8 cellular contexts compared by ENCODE assay signal in genomic region chr9:4596165-4596922, GRCh38.
DNase-seq lines count a peak whose midpoint lies in the region; ATAC-seq and TF ChIP-seq lines count a peak whose summit lies in the region.

No MANE protein-coding gene starts in this region.

- ATAC-seq in GM19351 (IDR thresholded peaks at IDR 0.05; ENCODE audit: unreplicated experiment), result peak; percentile 53
- peak; percentile 27 for ATAC-seq in body of pancreas
- no peak for ATAC-seq in GM19328 (IDR thresholded peaks at IDR 0.05; ENCODE audit: unreplicated experiment)

- H3K36me3 ChIP-seq in body of pancreas (replicated peaks in 1 of 2; ENCODE audit: insufficient read depth in 1 of 2, low read depth in 2 of 2) (no peaks in the 10 kb centered on the region), skeletal muscle tissue (ENCODE audit: control insufficient read depth in 3 of 3, insufficient read depth in 3 of 3, low read length in 3 of 3) (no peaks in the 10 kb centered on the region)

- no peak overlapping the region for H3K9ac ChIP-seq in skeletal muscle tissue (ENCODE audit: low read depth in 1 of 3, low read length in 3 of 3)

- H3K4me3 ChIP-seq in body of pancreas (no peak overlapping the region), skeletal muscle tissue (ENCODE audit: low read length in 3 of 3) (no peak overlapping the region)

- TF ChIP-seq CTCF in body of pancreas (IDR thresholded peaks at IDR 0.05), result no peak
- TF ChIP-seq CTCF in GM13977 (IDR thresholded peaks at IDR 0.05; ENCODE audit: extremely low read depth, insufficient read depth, missing control alignments), result no peak

- H3K4me1 ChIP-seq in body of pancreas, result no peaks in the 10 kb centered on the region
- no peaks in the 10 kb centered on the region for H3K4me1 ChIP-seq in skeletal muscle tissue (ENCODE audit: control insufficient read depth in 3 of 3, insufficient read depth in 3 of 3, low read length in 3 of 3)

- H3K9me3 ChIP-seq in body of pancreas (no peaks in the 10 kb centered on the region), skeletal muscle tissue (ENCODE audit: control insufficient read depth in 3 of 3, low read length in 3 of 3) (no peaks in the 10 kb centered on the region)

- in situ Hi-C loops in GM13977 (cut with MboI; ENCODE audit: low pct_unique_long_range_greater_than_20kb, low sequenced_read_pairs, unreplicated experiment) (no loop called here), KBM-7 (cut with MboI; ENCODE audit: low pct_unique_long_range_greater_than_20kb, low sequenced_read_pairs) (loop anchor here (25.0 kb wide), 1 partner anchor 109 kb away; the partner anchor contains the start of gene SLC1A1)

- WGBS in body of pancreas, 2 donors, result 75 to 87% methylated on average over 11 of the region's 11 CpGs

- H3K27ac ChIP-seq in body of pancreas (no peak overlapping the region), skeletal muscle tissue (ENCODE audit: low read depth, low read length) (peak overlapping the region; percentile 66)

- intact Hi-C loops in body of pancreas (cut with DNase I), result no loop called here

- TF ChIP-seq POLR2A in body of pancreas (IDR thresholded peaks at IDR 0.05), result no peak

- H3K27me3 ChIP-seq in body of pancreas (no peaks in the 10 kb centered on the region), skeletal muscle tissue (ENCODE audit: control insufficient read depth in 3 of 3, insufficient read depth in 3 of 3, low read length in 3 of 3) (no peaks in the 10 kb centered on the region)

- DNase-seq in T follicular helper cell (ENCODE audit: low read depth) (peak; percentile 46), body of pancreas (no peak), HUDEP-2 (lab: John Stamatoyannopoulos, UW; ENCODE audit: unreplicated experiment in 76 of 76) (no peak), GM13977 (ENCODE audit: low spot score) (no peak), KBM-7 (no peak)
